34 cellular contexts compared by ENCODE assay signal in the genomic region with DNA sequence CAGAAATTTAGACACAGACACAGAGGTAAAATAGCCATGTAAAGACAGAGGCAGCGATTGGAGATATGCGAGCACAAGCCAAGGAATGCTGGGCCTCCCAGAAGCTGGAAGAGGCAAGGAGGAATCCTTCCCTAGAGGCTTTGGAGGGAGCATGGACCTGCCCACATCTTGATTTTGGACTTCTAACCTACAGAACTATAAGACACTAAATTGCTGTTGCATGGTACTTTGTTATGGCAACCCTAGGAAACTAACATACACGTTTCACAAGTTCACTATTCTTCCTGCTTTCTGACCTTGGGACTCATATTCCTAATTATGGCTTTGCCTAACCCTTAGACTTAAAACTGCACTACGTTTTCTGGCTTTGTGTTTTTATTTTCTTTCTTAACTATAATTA. TPM values are rescaled to one million over a fixed set of nuclear protein-coding genes. Genes with fewer than 3 reads are reported as not detected.
"Had no signal": no experiment of that assay in that cellular context is flagged by ENCODE, and none has a peak within 500 bp of the region (broad histone marks: within the 10 kb centered on the region; RNA-seq: fewer than 3 reads in every experiment).

No MANE protein-coding gene starts in this region.

- H3K9me3 ChIP-seq: ascending aorta had no signal

- H3K4me3 ChIP-seq: ascending aorta, cardiac muscle cell had no signal

- H3K27ac ChIP-seq: ascending aorta, cardiac muscle cell, VCaP had no signal

- DNase-seq: activated CD4-positive, alpha-beta memory T cell treated with anti-CD3 and anti-CD28 coated beads, Interleukin-2, amount 10 ng/mL, durations not matched to agents 7 days and 5 days; activated CD4-positive, alpha-beta T cell treated with anti-CD3 and anti-CD28 coated beads for 1 hour; activated CD4-positive, alpha-beta T cell treated with anti-CD3 and anti-CD28 coated beads for 36 hours; activated CD4-positive, alpha-beta T cell treated with anti-CD3 and anti-CD28 coated beads for 48 hours; activated CD4-positive, alpha-beta T cell treated with anti-CD3 and anti-CD28 coated beads, Interleukin-2, amount 10 ng/mL, durations not matched to agents 7 days and 5 days; activated CD4-positive, alpha-beta T cell treated with anti-CD3 and anti-CD28 coated beads, Interleukin-2, amount 50 U/mL, for 48 hours; activated CD4-positive, CD25-positive, alpha-beta regulatory T cell; activated CD8-positive, alpha-beta memory T cell treated with anti-CD3 and anti-CD28 coated beads for 24 hours; activated CD8-positive, alpha-beta memory T cell treated with anti-CD3 and anti-CD28 coated beads, Interleukin-2, amount 10 ng/mL, durations not matched to agents 7 days and 5 days; activated CD8-positive, alpha-beta memory T cell treated with anti-CD3 and anti-CD28 coated beads, Interleukin-2, amount 50 U/mL, for 48 hours; activated CD8-positive, alpha-beta T cell treated with anti-CD3 and anti-CD28 coated beads, Interleukin-2, amount 10 ng/mL, durations not matched to agents 7 days and 5 days; activated effector memory CD4-positive, alpha-beta T cell treated with Interleukin-2 at 50 U/mL for 16 hours; activated gamma-delta T cell; activated naive CD4-positive, alpha-beta T cell treated with anti-CD3 and anti-CD28 coated beads, Interleukin-2, amount 10 ng/mL, durations not matched to agents 7 days and 5 days; activated naive CD4-positive, alpha-beta T cell treated with Interleukin-2 at 50 U/mL for 16 hours; activated naive CD8-positive, alpha-beta T cell treated with anti-CD3 and anti-CD28 coated beads, Interleukin-2, amount 10 ng/mL, durations not matched to agents 7 days and 5 days; activated naive CD8-positive, alpha-beta T cell treated with anti-CD3 and anti-CD28 coated beads, Interleukin-2, amount 50 U/mL, for 24 hours; activated T-cell treated with anti-CD3 and anti-CD28 coated beads, Interleukin-2, amount 50 U/mL, for 24 hours; activated T-cell treated with anti-CD3 and anti-CD28 coated beads, Interleukin-2, amount 50 U/mL, for 48 hours; amygdala; anterior cingulate cortex; caudate nucleus; cerebellar nuclear complex; T-helper 1 cell; T-helper 2 cell; T-helper 9 cell had no signal

- H3K27me3 ChIP-seq: ascending aorta had no signal

- ATAC-seq: activated CD4-positive, alpha-beta T cell treated with anti-CD3 and anti-CD28 coated beads for 36 hours; activated CD4-positive, CD25-positive, alpha-beta regulatory T cell treated with anti-CD3 and anti-CD28 coated beads, Interleukin-2, amount 50 U/mL, for 24 hours; activated CD8-positive, alpha-beta memory T cell treated with anti-CD3 and anti-CD28 coated beads, Interleukin-2, amount 10 ng/mL, durations not matched to agents 7 days and 5 days; activated CD8-positive, alpha-beta T cell treated with anti-CD3 and anti-CD28 coated beads, Interleukin-2, amount 10 ng/mL, durations not matched to agents 7 days and 5 days; activated naive CD8-positive, alpha-beta T cell treated with anti-CD3 and anti-CD28 coated beads, Interleukin-2, amount 50 U/mL, for 24 hours; WTC11 had no signal

- H3K36me3 ChIP-seq: ascending aorta, cardiac muscle cell had no signal

- FAIRE-seq: bronchial epithelial cell, TTC549 had no signal

RNA-seq across cellular contexts. Expression of a gene that starts 4.6 kb away (rescaled TPM):
- total RNA-seq: activated CD4-positive, alpha-beta memory T cell treated with anti-CD3 and anti-CD28 coated beads, Interleukin-2, amount 10 ng/mL, durations not matched to agents 7 days and 5 days; activated CD4-positive, alpha-beta T cell treated with anti-CD3 and anti-CD28 coated beads for 36 hours; activated CD4-positive, alpha-beta T cell treated with anti-CD3 and anti-CD28 coated beads, Interleukin-2, amount 10 ng/mL, durations not matched to agents 7 days and 5 days; activated CD8-positive, alpha-beta memory T cell treated with anti-CD3 and anti-CD28 coated beads, Interleukin-2, amount 10 ng/mL, durations not matched to agents 7 days and 5 days; activated CD8-positive, alpha-beta T cell treated with anti-CD3 and anti-CD28 coated beads, Interleukin-2, amount 10 ng/mL, durations not matched to agents 7 days and 5 days; activated naive CD8-positive, alpha-beta T cell treated with anti-CD3 and anti-CD28 coated beads, Interleukin-2, amount 10 ng/mL, durations not matched to agents 7 days and 5 days; activated T-helper 2 cell treated with anti-CD3 and anti-CD28 coated beads, Interferon-gamma antibody, Interleukin-2, Interleukin-4, amounts not matched to agents 10 μg/mL and 5 μg/mL and 100 μg/mL, durations not matched to agents 14 hours and 24 hours and 36 hours had no signal
